In the genomic region with DNA sequence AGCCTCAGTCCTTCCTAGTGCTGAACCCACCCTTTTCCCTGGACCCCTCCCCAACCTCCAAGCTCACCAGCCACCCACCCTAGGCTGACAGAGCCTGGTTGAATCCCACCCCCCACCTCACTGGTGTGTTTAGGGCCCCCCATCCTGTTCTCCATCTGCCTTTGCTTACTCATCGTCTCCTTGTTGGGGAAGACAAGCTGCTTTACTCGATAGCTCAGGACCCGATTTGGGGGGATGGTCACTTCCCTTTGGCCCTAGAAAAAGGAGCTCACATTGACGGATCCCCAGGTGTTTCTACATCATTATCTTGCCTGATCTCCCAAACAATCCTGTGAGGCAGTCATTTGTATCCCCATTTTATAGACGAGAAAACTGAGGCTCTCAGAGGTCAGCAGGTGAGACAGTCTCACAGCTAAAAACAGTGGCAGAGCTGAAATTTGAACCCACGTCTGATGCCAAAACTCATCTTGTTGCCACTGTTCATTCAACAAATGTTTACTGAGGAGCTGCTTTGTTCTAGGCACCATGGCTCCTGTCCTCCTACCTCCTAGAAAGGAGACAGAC, we compare ENCODE assay signal across 1 cellular context.
TF ChIP-seq lines count a peak whose summit lies in the region.

No MANE protein-coding gene starts in this region.

TF ChIP-seq in K562, 482 proteins besides CTCF, POLR2A, EP300 and RAD21:
- TF ChIP-seq NFXL1 (CRISPR knock-in tag; IDR thresholded peaks at IDR 0.05): no peak
- TF ChIP-seq, protein P1, sequence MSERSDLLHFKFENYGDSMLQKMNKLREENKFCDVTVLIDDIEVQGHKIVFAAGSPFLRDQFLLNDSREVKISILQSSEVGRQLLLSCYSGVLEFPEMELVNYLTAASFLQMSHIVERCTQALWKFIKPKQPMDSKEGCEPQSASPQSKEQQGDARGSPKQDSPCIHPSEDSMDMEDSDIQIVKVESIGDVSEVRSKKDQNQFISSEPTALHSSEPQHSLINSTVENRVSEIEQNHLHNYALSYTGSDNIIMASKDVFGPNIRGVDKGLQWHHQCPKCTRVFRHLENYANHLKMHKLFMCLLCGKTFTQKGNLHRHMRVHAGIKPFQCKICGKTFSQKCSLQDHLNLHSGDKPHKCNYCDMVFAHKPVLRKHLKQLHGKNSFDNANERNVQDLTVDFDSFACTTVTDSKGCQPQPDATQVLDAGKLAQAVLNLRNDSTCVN (CRISPR knock-in tag; IDR thresholded peaks at IDR 0.05): no peak
- peak; percentile 88 for TF ChIP-seq ESRRA (IDR thresholded peaks at IDR 0.05; ENCODE audit: borderline replicate concordance, low read depth)
- peak; percentile 52 to 75 for TF ChIP-seq KDM1A (IDR thresholded peaks at IDR 0.05)
- peak; percentile 80 for TF ChIP-seq BCOR (IDR thresholded peaks at IDR 0.05)
- TF ChIP-seq RBM25 (IDR thresholded peaks at IDR 0.05; ENCODE audit: low read depth, low read length, severe bottlenecking): peak; percentile 90
- no peak for TF ChIP-seq DACH1 (IDR thresholded peaks at IDR 0.05; ENCODE audit: partially characterized antibody)
- TF ChIP-seq, protein P2, sequence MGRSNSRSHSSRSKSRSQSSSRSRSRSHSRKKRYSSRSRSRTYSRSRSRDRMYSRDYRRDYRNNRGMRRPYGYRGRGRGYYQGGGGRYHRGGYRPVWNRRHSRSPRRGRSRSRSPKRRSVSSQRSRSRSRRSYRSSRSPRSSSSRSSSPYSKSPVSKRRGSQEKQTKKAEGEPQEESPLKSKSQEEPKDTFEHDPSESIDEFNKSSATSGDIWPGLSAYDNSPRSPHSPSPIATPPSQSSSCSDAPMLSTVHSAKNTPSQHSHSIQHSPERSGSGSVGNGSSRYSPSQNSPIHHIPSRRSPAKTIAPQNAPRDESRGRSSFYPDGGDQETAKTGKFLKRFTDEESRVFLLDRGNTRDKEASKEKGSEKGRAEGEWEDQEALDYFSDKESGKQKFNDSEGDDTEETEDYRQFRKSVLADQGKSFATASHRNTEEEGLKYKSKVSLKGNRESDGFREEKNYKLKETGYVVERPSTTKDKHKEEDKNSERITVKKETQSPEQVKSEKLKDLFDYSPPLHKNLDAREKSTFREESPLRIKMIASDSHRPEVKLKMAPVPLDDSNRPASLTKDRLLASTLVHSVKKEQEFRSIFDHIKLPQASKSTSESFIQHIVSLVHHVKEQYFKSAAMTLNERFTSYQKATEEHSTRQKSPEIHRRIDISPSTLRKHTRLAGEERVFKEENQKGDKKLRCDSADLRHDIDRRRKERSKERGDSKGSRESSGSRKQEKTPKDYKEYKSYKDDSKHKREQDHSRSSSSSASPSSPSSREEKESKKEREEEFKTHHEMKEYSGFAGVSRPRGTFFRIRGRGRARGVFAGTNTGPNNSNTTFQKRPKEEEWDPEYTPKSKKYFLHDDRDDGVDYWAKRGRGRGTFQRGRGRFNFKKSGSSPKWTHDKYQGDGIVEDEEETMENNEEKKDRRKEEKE (IDR thresholded peaks at IDR 0.05; ENCODE audit: borderline replicate concordance in 1 of 2, control insufficient read depth in 1 of 2, low read depth in 2 of 2, low read length in 1 of 2): no peak
- no peak for TF ChIP-seq POLR3G (IDR thresholded peaks at IDR 0.05; ENCODE audit: extremely low read depth, insufficient read length, insufficient replicate concordance)
- TF ChIP-seq PHF8 (IDR thresholded peaks at IDR 0.05; ENCODE audit: borderline replicate concordance, low read length): no peak
- TF ChIP-seq, protein P3, sequence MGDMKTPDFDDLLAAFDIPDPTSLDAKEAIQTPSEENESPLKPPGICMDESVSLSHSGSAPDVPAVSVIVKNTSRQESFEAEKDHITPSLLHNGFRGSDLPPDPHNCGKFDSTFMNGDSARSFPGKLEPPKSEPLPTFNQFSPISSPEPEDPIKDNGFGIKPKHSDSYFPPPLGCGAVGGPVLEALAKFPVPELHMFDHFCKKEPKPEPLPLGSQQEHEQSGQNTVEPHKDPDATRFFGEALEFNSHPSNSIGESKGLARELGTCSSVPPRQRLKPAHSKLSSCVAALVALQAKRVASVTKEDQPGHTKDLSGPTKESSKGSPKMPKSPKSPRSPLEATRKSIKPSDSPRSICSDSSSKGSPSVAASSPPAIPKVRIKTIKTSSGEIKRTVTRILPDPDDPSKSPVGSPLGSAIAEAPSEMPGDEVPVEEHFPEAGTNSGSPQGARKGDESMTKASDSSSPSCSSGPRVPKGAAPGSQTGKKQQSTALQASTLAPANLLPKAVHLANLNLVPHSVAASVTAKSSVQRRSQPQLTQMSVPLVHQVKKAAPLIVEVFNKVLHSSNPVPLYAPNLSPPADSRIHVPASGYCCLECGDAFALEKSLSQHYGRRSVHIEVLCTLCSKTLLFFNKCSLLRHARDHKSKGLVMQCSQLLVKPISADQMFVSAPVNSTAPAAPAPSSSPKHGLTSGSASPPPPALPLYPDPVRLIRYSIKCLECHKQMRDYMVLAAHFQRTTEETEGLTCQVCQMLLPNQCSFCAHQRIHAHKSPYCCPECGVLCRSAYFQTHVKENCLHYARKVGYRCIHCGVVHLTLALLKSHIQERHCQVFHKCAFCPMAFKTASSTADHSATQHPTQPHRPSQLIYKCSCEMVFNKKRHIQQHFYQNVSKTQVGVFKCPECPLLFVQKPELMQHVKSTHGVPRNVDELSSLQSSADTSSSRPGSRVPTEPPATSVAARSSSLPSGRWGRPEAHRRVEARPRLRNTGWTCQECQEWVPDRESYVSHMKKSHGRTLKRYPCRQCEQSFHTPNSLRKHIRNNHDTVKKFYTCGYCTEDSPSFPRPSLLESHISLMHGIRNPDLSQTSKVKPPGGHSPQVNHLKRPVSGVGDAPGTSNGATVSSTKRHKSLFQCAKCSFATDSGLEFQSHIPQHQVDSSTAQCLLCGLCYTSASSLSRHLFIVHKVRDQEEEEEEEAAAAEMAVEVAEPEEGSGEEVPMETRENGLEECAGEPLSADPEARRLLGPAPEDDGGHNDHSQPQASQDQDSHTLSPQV (IDR thresholded peaks at IDR 0.05): no peak
- TF ChIP-seq CBFA2T3 (IDR thresholded peaks at IDR 0.05): peak; percentile 27; the same call in 1 of the 2 replicates
- TF ChIP-seq HDAC2 (IDR thresholded peaks at IDR 0.05): 0 out of 2 replicates have a peak, but pooled peaks have one; percentile 22
- TF ChIP-seq SMAD3 (CRISPR knock-in tag; conservative IDR thresholded peaks at IDR 0.05): no peak
